40 cellular contexts compared by ENCODE assay signal in genomic region chr9:122657527-122657926, GRCh38. TPM values are rescaled to one million over a fixed set of nuclear protein-coding genes. Genes with fewer than 3 reads are reported as not detected.
"Had no signal": no experiment of that assay in that cellular context is flagged by ENCODE, and none has a peak within 500 bp of the region (broad histone marks: within the 10 kb centered on the region; RNA-seq: fewer than 3 reads in every experiment).

Gene OR1B1, minus strand, starts transcription at chr9:122657627.

- DNase-seq: Kasumi-1, MG63, MM.1S, MV-4-11, NCI-H1048, NCI-H1092, NCI-H1092 treated with DMSO at 0.1 percent for 48 hours, NCI-H1105, NCI-H1105 treated with DMSO at 0.1 percent for 48 hours, NCI-H1417, NCI-H1417 treated with DMSO at 0.1 percent for 48 hours, NCI-H1436, NCI-H1436 treated with DMSO at 0.1 percent for 48 hours, NCI-H146, NCI-H1694, NCI-H1694 treated with DMSO at 0.1 percent for 48 hours, NCI-H187, NCI-H187 treated with DMSO at 0.1 percent for 48 hours, NCI-H1930, NCI-H2029, NCI-H2029 treated with DMSO at 0.1 percent for 48 hours, NCI-H2081, NCI-H2081 treated with DMSO at 0.1 percent for 48 hours, NCI-H2107, NCI-H2171, NCI-H2171 treated with DMSO at 0.1 percent for 48 hours, NCI-H2227 treated with DMSO at 0.1 percent for 48 hours, NCI-H226, NCI-H345, NCI-H446, NCI-H446 treated with DMSO at 0.1 percent for 48 hours, NCI-H510A, NCI-H510A treated with DMSO at 0.1 percent for 48 hours, NCI-H524, NCI-H524 treated with DMSO at 0.1 percent for 48 hours, NCI-H526 had no signal

- H3K36me3 ChIP-seq: MG63 had no signal

- H3K4me3 ChIP-seq: MG63 had no signal

- H3K9me3 ChIP-seq: MG63 had no signal

RNA-seq across cellular contexts. Expression of gene OR1B1, which starts in this region (rescaled TPM):
- total RNA-seq: LHCN-M2, M059J, MCF 10A, NCI-H460 had no signal
